1 cellular context compared by ENCODE assay signal in the genomic region with DNA sequence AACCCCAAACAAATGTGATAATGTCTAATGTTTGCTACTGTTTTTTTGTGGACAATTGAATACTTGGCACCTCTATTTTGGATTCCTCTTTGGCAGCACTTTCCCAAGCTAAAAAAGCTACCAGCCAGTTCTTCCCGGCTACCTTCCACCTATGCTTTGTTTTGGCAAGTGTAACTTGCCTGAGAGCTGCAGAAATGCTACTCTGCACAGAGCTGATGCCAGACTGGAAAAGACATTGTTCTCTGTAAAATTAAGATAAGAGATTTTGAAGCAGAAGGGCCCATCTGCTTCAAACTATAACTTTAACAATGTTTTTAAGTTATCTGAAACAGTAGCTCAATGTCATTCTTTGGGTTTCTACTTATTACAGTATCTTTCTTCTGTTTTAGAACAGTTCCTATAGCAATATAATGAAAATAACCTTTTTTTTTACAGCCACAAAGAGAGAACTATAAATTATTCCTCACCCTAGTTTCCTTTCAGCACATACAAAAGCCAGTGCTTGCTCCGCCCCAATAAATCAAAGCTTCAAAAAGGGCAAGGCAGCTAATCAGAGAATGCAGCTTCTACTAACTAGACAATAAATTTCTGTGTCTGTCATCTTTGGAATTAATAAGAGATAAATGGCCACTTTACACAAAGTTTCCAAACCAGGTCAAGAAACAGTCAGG.
TF ChIP-seq lines count a peak whose summit lies in the region.

No MANE protein-coding gene starts in this region.

TF ChIP-seq in K562, 482 proteins besides CTCF, POLR2A, EP300 and RAD21 (continued from another document):
- TF ChIP-seq, protein P1, sequence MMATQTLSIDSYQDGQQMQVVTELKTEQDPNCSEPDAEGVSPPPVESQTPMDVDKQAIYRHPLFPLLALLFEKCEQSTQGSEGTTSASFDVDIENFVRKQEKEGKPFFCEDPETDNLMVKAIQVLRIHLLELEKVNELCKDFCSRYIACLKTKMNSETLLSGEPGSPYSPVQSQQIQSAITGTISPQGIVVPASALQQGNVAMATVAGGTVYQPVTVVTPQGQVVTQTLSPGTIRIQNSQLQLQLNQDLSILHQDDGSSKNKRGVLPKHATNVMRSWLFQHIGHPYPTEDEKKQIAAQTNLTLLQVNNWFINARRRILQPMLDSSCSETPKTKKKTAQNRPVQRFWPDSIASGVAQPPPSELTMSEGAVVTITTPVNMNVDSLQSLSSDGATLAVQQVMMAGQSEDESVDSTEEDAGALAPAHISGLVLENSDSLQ (IDR thresholded peaks at IDR 0.05): peak; percentile 27; the same call in 1 of the 2 replicates
- TF ChIP-seq RCOR1 (IDR thresholded peaks at IDR 0.05; ENCODE audit: borderline replicate concordance in 1 of 2, low read depth in 2 of 2, low read length in 2 of 2): peak in 1 of 2 experiments; percentile 91; a peak in 2 of 4 replicates
- peak; percentile 42; the same call in 1 of the 2 replicates for TF ChIP-seq CBFA2T2 (conservative IDR thresholded peaks at IDR 0.05)
- no peak for TF ChIP-seq ZC3H11A (IDR thresholded peaks at IDR 0.05; ENCODE audit: low read depth, low read length)
- TF ChIP-seq HDAC2 (IDR thresholded peaks at IDR 0.05): peak; percentile 78; the same call in 1 of the 2 replicates
- TF ChIP-seq, protein P2, sequence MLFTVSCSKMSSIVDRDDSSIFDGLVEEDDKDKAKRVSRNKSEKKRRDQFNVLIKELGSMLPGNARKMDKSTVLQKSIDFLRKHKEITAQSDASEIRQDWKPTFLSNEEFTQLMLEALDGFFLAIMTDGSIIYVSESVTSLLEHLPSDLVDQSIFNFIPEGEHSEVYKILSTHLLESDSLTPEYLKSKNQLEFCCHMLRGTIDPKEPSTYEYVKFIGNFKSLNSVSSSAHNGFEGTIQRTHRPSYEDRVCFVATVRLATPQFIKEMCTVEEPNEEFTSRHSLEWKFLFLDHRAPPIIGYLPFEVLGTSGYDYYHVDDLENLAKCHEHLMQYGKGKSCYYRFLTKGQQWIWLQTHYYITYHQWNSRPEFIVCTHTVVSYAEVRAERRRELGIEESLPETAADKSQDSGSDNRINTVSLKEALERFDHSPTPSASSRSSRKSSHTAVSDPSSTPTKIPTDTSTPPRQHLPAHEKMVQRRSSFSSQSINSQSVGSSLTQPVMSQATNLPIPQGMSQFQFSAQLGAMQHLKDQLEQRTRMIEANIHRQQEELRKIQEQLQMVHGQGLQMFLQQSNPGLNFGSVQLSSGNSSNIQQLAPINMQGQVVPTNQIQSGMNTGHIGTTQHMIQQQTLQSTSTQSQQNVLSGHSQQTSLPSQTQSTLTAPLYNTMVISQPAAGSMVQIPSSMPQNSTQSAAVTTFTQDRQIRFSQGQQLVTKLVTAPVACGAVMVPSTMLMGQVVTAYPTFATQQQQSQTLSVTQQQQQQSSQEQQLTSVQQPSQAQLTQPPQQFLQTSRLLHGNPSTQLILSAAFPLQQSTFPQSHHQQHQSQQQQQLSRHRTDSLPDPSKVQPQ (CRISPR knock-in tag; IDR thresholded peaks at IDR 0.05; ENCODE audit: borderline replicate concordance): no peak
- peak; percentile 72 for TF ChIP-seq CBFA2T3 (IDR thresholded peaks at IDR 0.05)
- TF ChIP-seq CXXC5 (CRISPR knock-in tag; IDR thresholded peaks at IDR 0.05): peak; percentile 41; the same call in 1 of the 2 replicates
- peak; percentile 85 to 89 for TF ChIP-seq KDM1A (IDR thresholded peaks at IDR 0.05)
- no peak for TF ChIP-seq ZNF212 (CRISPR knock-in tag; IDR thresholded peaks at IDR 0.05)
- no peak for TF ChIP-seq POLR3G (IDR thresholded peaks at IDR 0.05; ENCODE audit: extremely low read depth, insufficient read length, insufficient replicate concordance)
- no peak for TF ChIP-seq ZFX (CRISPR knock-in tag; IDR thresholded peaks at IDR 0.05)
- TF ChIP-seq PBX2 (CRISPR knock-in tag; IDR thresholded peaks at IDR 0.05; ENCODE audit: low read depth): no peak
- peak; percentile 98 for TF ChIP-seq PBX2 (tag; conservative IDR thresholded peaks at IDR 0.05; ENCODE audit: low read depth)
- TF ChIP-seq CBFB (CRISPR knock-in tag; IDR thresholded peaks at IDR 0.05): no peak
- no peak for TF ChIP-seq MCM5 (IDR thresholded peaks at IDR 0.05; ENCODE audit: low read depth)
- TF ChIP-seq NR4A1 (CRISPR knock-in tag; IDR thresholded peaks at IDR 0.05): no peak
- TF ChIP-seq NR4A1 (tag; IDR thresholded peaks at IDR 0.05): no peak
- TF ChIP-seq RBM39 (optimal IDR thresholded peaks at IDR 0.05; ENCODE audit: low read depth, low read length): no peak
- TF ChIP-seq, protein P3, sequence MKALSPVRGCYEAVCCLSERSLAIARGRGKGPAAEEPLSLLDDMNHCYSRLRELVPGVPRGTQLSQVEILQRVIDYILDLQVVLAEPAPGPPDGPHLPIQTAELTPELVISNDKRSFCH (CRISPR knock-in tag; IDR thresholded peaks at IDR 0.05): no peak
- TF ChIP-seq, protein P3 (tag; IDR thresholded peaks at IDR 0.05): peak; percentile 32; the same call in 1 of the 2 replicates
